ENCODE assay signal across 25 cellular contexts in the genomic region with DNA sequence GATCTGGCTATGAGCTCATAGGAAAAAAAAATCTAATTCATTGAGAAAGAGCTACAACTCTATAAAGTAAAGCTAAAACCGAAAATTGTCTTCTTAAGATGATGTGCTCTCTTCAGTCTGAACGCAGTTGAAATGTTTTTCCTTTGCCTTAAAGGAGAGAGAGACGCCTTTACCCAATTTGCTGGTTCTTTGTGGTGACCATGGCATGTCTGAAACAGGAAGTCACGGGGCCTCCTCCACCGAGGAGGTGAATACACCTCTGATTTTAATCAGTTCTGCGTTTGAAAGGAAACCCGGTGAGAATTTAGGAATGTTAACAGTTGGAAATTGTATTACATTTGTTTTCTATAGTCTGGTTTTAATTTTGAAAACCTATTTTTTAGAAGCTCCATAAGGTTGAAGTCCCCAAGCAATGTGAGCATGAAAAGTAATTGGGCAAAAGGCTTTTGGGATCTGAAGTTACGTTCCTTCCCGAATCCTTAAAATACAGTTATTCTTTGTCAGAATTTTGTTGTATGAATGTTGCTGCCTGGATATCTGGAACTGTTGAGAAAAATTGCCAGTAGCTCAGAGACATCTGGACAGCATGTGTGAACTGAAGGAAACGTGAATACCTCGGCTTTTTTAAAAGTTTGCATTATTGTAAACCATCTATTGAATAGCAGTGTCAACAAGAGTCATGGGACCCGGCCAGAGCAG. TPM values are rescaled to one million over a fixed set of nuclear protein-coding genes. Genes with fewer than 3 reads are reported as not detected.
DNase-seq lines count a peak whose midpoint lies in the region; ATAC-seq and TF ChIP-seq lines count a peak whose summit lies in the region.
"Had no signal": no experiment of that assay in that cellular context is flagged by ENCODE, and none has a peak within 500 bp of the region (broad histone marks: within the 10 kb centered on the region; RNA-seq: fewer than 3 reads in every experiment).

No MANE protein-coding gene starts in this region.

- H3K27me3 ChIP-seq in hepatocyte, result no peaks in the 10 kb centered on the region
- H3K27me3 ChIP-seq: cardiac muscle cell, neural progenitor cell, sigmoid colon, tibial nerve had no signal

- peak overlapping the region; percentile 70 for H3K27ac Mint-ChIP-seq in T-helper 1 cell treated with Interleukin-12 subunit alpha and Interleukin-12 subunit beta and Interleukin-4 antibody, amounts not matched to agents 30 μg/mL and 1 μg/mL, for 36 hours
- H3K27ac Mint-ChIP-seq in T-helper 17 cell, result peak overlapping the region; percentile 2
- H3K27ac Mint-ChIP-seq: activated B cell treated with CpG ODN at 0.5 μM for 24 hours, neural progenitor cell, progenitor cell of endocrine pancreas had no signal

- TF ChIP-seq CTCF in AG10803 (conservative IDR thresholded peaks at IDR 0.05; ENCODE audit: low read length), result no peak
- TF ChIP-seq CTCF in choroid plexus epithelial cell (conservative IDR thresholded peaks at IDR 0.05; ENCODE audit: low read depth, low read length), result no peak
- TF ChIP-seq CTCF in hepatocyte (IDR thresholded peaks at IDR 0.05; ENCODE audit: poor library complexity), result no peak

- ATAC-seq in T-helper 17 cell, result peak; percentile 57
- ATAC-seq: HCT116, SK-N-SH treated with all-trans-retinoic acid at 6 μM for 48 hours had no signal

- no peak overlapping the region for H3K4me3 Mint-ChIP-seq in T-helper 1 cell treated with Interleukin-12 subunit alpha and Interleukin-12 subunit beta and Interleukin-4 antibody, amounts not matched to agents 30 μg/mL and 1 μg/mL, for 36 hours
- H3K4me3 Mint-ChIP-seq in T-helper 17 cell, result peak overlapping the region; percentile 22
- H3K4me3 Mint-ChIP-seq: activated B cell treated with CpG ODN at 0.5 μM for 24 hours, neural progenitor cell had no signal

- no peaks in the 10 kb centered on the region for H3K9me2 ChIP-seq in hepatocyte (replicated peaks; ENCODE audit: insufficient read depth)

- no peak overlapping the region for H3K27ac ChIP-seq in hepatocyte
- H3K27ac ChIP-seq: 22Rv1, cardiac muscle cell, neural progenitor cell, RWPE1, sigmoid colon, tibial nerve had no signal

- H4K20me1 ChIP-seq in hepatocyte (ENCODE audit: insufficient read depth, poor library complexity, severe bottlenecking), result no peaks in the 10 kb centered on the region

- no peaks in the 10 kb centered on the region for H3K36me3 ChIP-seq in hepatocyte (replicated peaks; ENCODE audit: insufficient read depth, low read depth)
- H3K36me3 ChIP-seq: neural progenitor cell had no signal

- peaks cover 5% of the 10 kb centered on the region for H3K79me2 ChIP-seq in hepatocyte

- no peak overlapping the region for H3K4me3 ChIP-seq in AG10803 (ENCODE audit: low read length)
- no peak overlapping the region for H3K4me3 ChIP-seq in choroid plexus epithelial cell (ENCODE audit: low read depth, low read length)
- H3K4me3 ChIP-seq in hepatocyte, result no peak overlapping the region
- H3K4me3 ChIP-seq: cardiac muscle cell, lung, neural progenitor cell, sigmoid colon, tibial nerve had no signal

- peaks cover 67% of the 10 kb centered on the region for H3K36me3 Mint-ChIP-seq in T-helper 1 cell treated with Interleukin-12 subunit alpha and Interleukin-12 subunit beta and Interleukin-4 antibody, amounts not matched to agents 30 μg/mL and 1 μg/mL, for 36 hours (ENCODE audit: low read depth)
- H3K36me3 Mint-ChIP-seq in T-helper 17 cell (ENCODE audit: low read depth), result peaks cover 20% of the 10 kb centered on the region

- 82% methylated on average over 12 of the region's 12 CpGs for WGBS in hepatocyte (ENCODE audit: low lambda C conversion rate, missing lambda C conversion rate)

- H2AFZ ChIP-seq in hepatocyte, result no peak overlapping the region
- H2AFZ ChIP-seq: neural progenitor cell had no signal

- no peaks in the 10 kb centered on the region for H3K4me1 ChIP-seq in hepatocyte (ENCODE audit: insufficient read depth)
- H3K4me1 ChIP-seq: neural progenitor cell, sigmoid colon had no signal

- H3K4me2 ChIP-seq in hepatocyte, result no peak overlapping the region
- H3K4me2 ChIP-seq: neural progenitor cell had no signal

- H3K9me3 ChIP-seq in T-helper 17 cell (ENCODE audit: control insufficient read depth, low read length, poor library complexity, severe bottlenecking) (no peaks in the 10 kb centered on the region), hepatocyte (ENCODE audit: low read depth) (no peaks in the 10 kb centered on the region)
- H3K9me3 ChIP-seq: sigmoid colon, tibial nerve had no signal

- H3K9me3 Mint-ChIP-seq in T-helper 1 cell treated with Interleukin-12 subunit alpha and Interleukin-12 subunit beta and Interleukin-4 antibody, amounts not matched to agents 30 μg/mL and 1 μg/mL, for 36 hours, result peaks cover 19% of the 10 kb centered on the region
- H3K9me3 Mint-ChIP-seq: neural progenitor cell had no signal

- peaks cover 15% of the 10 kb centered on the region for H3K4me1 Mint-ChIP-seq in T-helper 1 cell treated with Interleukin-12 subunit alpha and Interleukin-12 subunit beta and Interleukin-4 antibody, amounts not matched to agents 30 μg/mL and 1 μg/mL, for 36 hours (ENCODE audit: low read depth)
- peaks cover 19% of the 10 kb centered on the region for H3K4me1 Mint-ChIP-seq in T-helper 17 cell
- H3K4me1 Mint-ChIP-seq: activated B cell treated with CpG ODN at 0.5 μM for 24 hours, neural progenitor cell had no signal

- DNase-seq in T-helper 1 cell (no peak), AG10803 (ENCODE audit: low read depth) (peak; percentile 16), T-helper 17 cell (no peak), choroid plexus epithelial cell (ENCODE audit: low read depth) (peak; percentile 21), epidermal melanocyte (ENCODE audit: insufficient read length, low spot score) (no peak), midbrain (lab: John Stamatoyannopoulos, UW) (no peak), hepatocyte (ENCODE audit: low spot score) (no peak)
- DNase-seq: activated B cell treated with CpG ODN at 0.5 μM for 24 hours; activated effector memory CD4-positive, alpha-beta T cell treated with anti-CD3 and anti-CD28 coated beads, Interleukin-2, amount 50 U/mL, for 16 hours; anterior cingulate cortex; NCI-H1092 treated with DMSO at 0.1 percent for 48 hours; NCI-H2029; NCI-H774; sigmoid colon; T1000 had no signal

- no peaks in the 10 kb centered on the region for H3K27me3 Mint-ChIP-seq in T-helper 1 cell treated with Interleukin-12 subunit alpha and Interleukin-12 subunit beta and Interleukin-4 antibody, amounts not matched to agents 30 μg/mL and 1 μg/mL, for 36 hours (ENCODE audit: low read depth)
- no peaks in the 10 kb centered on the region for H3K27me3 Mint-ChIP-seq in T-helper 17 cell
- H3K27me3 Mint-ChIP-seq: activated B cell treated with CpG ODN at 0.5 μM for 24 hours, progenitor cell of endocrine pancreas had no signal

RNA-seq across cellular contexts. Expression of a gene that starts 9.8 kb away (rescaled TPM):
- total RNA-seq in T-helper 17 cell (10 to 100 TPM; 68.1 to 69.8 TPM), hepatocyte (26.6 and 28.3 TPM in 2 replicates)
- 46.9 and 58.1 TPM in 2 replicates for polyA plus RNA-seq in hepatocyte

RNA-seq across cellular contexts. Expression of a gene that starts 9.9 kb away (rescaled TPM):
- total RNA-seq in T-helper 17 cell, result 10 to 100 TPM; 26.3 to 38.9 TPM
- 16.3 and 21.6 TPM in 2 replicates for total RNA-seq in hepatocyte
- 13.2 and 15.0 TPM in 2 replicates for polyA plus RNA-seq in hepatocyte

Comparison
In these comparisons a context has a peak if more than half of its experiments do, and no peak if none do; other contexts are left out.
1. DNase-seq: peak in AG10803 (single experiment) and choroid plexus epithelial cell (single experiment); none in T-helper 1 cell (0 of 5), T-helper 17 cell (0 of 3), epidermal melanocyte (single experiment), midbrain (single experiment) and hepatocyte (single experiment).